Comparison of ENCODE assay signal across 27 cellular contexts in the genomic region with DNA sequence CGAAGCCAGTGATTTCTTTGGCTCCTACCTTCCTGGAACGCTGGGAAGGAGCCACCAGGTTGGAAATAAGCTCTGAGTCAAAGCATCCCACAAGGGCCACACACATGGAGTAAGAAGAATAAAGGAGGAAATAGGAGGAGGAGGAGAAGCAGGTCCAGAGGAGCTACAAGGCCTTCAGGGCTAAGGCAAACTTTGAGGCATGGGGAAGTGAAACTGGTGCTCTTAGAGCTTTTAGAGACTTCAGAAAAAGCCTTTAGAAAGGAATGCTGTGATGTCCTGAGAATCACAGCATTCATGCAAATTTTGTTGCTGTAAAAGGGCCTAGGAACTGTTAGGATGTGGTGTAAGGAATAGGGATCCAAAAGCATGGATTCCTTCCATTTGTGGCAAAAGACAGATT.
A peak's percentile ranks its signal among the peaks of the same experiment; 100 is the strongest.
DNase-seq lines count a peak whose midpoint lies in the region; ATAC-seq, FAIRE-seq and TF ChIP-seq lines count a peak whose summit lies in the region.
"Had no signal": no experiment of that assay in that cellular context is flagged by ENCODE, and none has a peak within 500 bp of the region (broad histone marks: within the 10 kb centered on the region; RNA-seq: fewer than 3 reads in every experiment).

No MANE protein-coding gene starts in this region.

- H3K4me1 Mint-ChIP-seq in stimulated activated naive CD8-positive, alpha-beta T cell treated with anti-CD3 and anti-CD28 coated beads, Interleukin-15, amount 100 ng/mL, for 72 hours, result no peaks in the 10 kb centered on the region
- H3K4me1 Mint-ChIP-seq: activated B cell treated with CpG ODN at 0.5 μM for 24 hours, immature natural killer cell, neural progenitor cell had no signal

- DNase-seq in EH (ENCODE audit: low read depth) (peak; percentile 25), MV-4-11 (lab: John Stamatoyannopoulos, UW) (peak; percentile 60), GM12878 (ENCODE audit: low read depth, low spot score) (no peak), SJCRH30 (no peak), adrenal gland (no peak)
- DNase-seq in stimulated activated naive CD8-positive, alpha-beta T cell treated with anti-CD3 and anti-CD28 coated beads, Interleukin-15, amount 100 ng/mL, for 72 hours, result no peak
- DNase-seq: activated B cell treated with CpG ODN at 0.5 μM for 24 hours; activated CD4-positive, alpha-beta memory T cell treated with anti-CD3 and anti-CD28 coated beads for 36 hours; activated gamma-delta T cell treated with Interleukin-2 at 50 U/mL for 16 hours; DMS 273 treated with DMSO at 0.1 percent for 48 hours; immature natural killer cell; mucosa of descending colon; NCI-H1092 treated with DMSO at 0.1 percent for 48 hours; NCI-H510A treated with DMSO at 0.1 percent for 48 hours; OCI-M1; psoas muscle; stimulated activated CD4-positive, alpha-beta T cell treated with anti-CD3 and anti-CD28 coated beads, Interleukin-1b, Interleukin-23, amount 100 ng/mL, for 48 hours; stimulated activated naive CD4-positive, alpha-beta T cell; thyroid gland had no signal

- in situ Hi-C loops in GM12878 (cut with MboI), result no loop called here

- no peaks in the 10 kb centered on the region for H3K27me3 Mint-ChIP-seq in stimulated activated naive CD8-positive, alpha-beta T cell treated with anti-CD3 and anti-CD28 coated beads, Interleukin-15, amount 100 ng/mL, for 72 hours
- H3K27me3 Mint-ChIP-seq: activated B cell treated with CpG ODN at 0.5 μM for 24 hours; activated CD4-positive, alpha-beta memory T cell treated with anti-CD3 and anti-CD28 coated beads for 36 hours; dendritic cell treated with granulocyte-macrophage colony-stimulating factor and Interleukin-4, amounts not matched to agents 40 ng/mL and 50 ng/mL, for 4 days had no signal

- CTCF ChIA-PET in GM12878 (lab: Yijun Ruan, JAX), result no interaction called here

- no peaks in the 10 kb centered on the region; the same call in 2 of the 3 replicates for H3K9me3 ChIP-seq in GM12878 (replicated peaks; ENCODE audit: control insufficient read depth, insufficient read depth, low read length)
- H3K9me3 ChIP-seq in SJCRH30 (replicated peaks), result no peaks in the 10 kb centered on the region
- H3K9me3 ChIP-seq in adrenal gland (replicated peaks in 1 of 3), result no peaks in the 10 kb centered on the region
- H3K9me3 ChIP-seq: mucosa of descending colon, thyroid gland had no signal

- SMC1A ChIA-PET in GM12878 (lab: Charles Lee; ENCODE audit: uncharacterized antibody, unreplicated experiment), result no interaction called here

- peaks cover 8 to 20% of the 10 kb centered on the region in 2 donors for H3K9me3 Mint-ChIP-seq in stimulated activated naive CD8-positive, alpha-beta T cell treated with anti-CD3 and anti-CD28 coated beads, Interleukin-15, amount 100 ng/mL, for 72 hours
- H3K9me3 Mint-ChIP-seq: activated B cell treated with CpG ODN at 0.5 μM for 24 hours had no signal

- FAIRE-seq in GM12878 (lab: Jason Lieb, UNC), result no peak
- FAIRE-seq: endothelial cell of umbilical vein, G401.6 had no signal

- H3K36me3 ChIP-seq in GM12878 (ENCODE audit: control insufficient read depth in 2 of 2, insufficient read depth in 2 of 2, low read length in 1 of 2), result no peaks in the 10 kb centered on the region
- H3K36me3 ChIP-seq in SJCRH30, result no peaks in the 10 kb centered on the region
- H3K36me3 ChIP-seq in adrenal gland (replicated peaks in 1 of 2), result no peaks in the 10 kb centered on the region
- H3K36me3 ChIP-seq: cardiac muscle cell, neural progenitor cell, thyroid gland had no signal

- H3K4me3 ChIP-seq in GM12878, result no peak overlapping the region
- H3K4me3 ChIP-seq in SJCRH30, result no peak overlapping the region
- no peak overlapping the region for H3K4me3 ChIP-seq in adrenal gland
- H3K4me3 ChIP-seq: cardiac muscle cell, mucosa of descending colon, neural progenitor cell, psoas muscle, thyroid gland had no signal

- H3K79me2 ChIP-seq in GM12878 (ENCODE audit: control insufficient read depth, insufficient read depth, low read length), result no peaks in the 10 kb centered on the region

- RAD21 ChIA-PET in GM12878 (lab: Charles Lee; ENCODE audit: unreplicated experiment), result no interaction called here

- BruUV-seq in GM12878 (replicated peaks; lab: Mats Ljungman, UMichigan), result no TSS peak

- no peaks in the 10 kb centered on the region for H4K20me1 ChIP-seq in GM12878 (ENCODE audit: control insufficient read depth, insufficient read depth)

- H3K9ac ChIP-seq in GM12878 (ENCODE audit: control insufficient read depth, insufficient read depth, low read length), result no peak overlapping the region
- H3K9ac ChIP-seq: neural progenitor cell had no signal

- no peak for TF ChIP-seq RAD21 in GM12878 (IDR thresholded peaks at IDR 0.05; ENCODE audit: insufficient read depth, low read depth, low read length)

- TF ChIP-seq POLR2A in GM12878 (IDR thresholded peaks at IDR 0.05; ENCODE audit: low read depth, low read length), result no peak
- TF ChIP-seq POLR2A in adrenal gland (IDR thresholded peaks at IDR 0.05), result no peak

- intact Hi-C loops in GM12878 (cut with micrococcal nuclease; ENCODE audit: unreplicated experiment) (no loop called here), adrenal gland (cut with DNase I) (no loop called here)

- H3K4me1 ChIP-seq in GM12878 (ENCODE audit: control insufficient read depth, insufficient read depth, low read length) (no peaks in the 10 kb centered on the region), SJCRH30 (peaks cover 14% of the 10 kb centered on the region), adrenal gland (replicated peaks in 1 of 2) (no peaks in the 10 kb centered on the region)
- H3K4me1 ChIP-seq: neural progenitor cell, psoas muscle, thyroid gland had no signal

- 0% methylated on average over 2 of the region's 2 CpGs for WGBS in GM12878 (ENCODE audit: insufficient coverage, insufficient replicate concordance, low lambda C conversion rate, missing lambda C conversion rate)
- 57 to 75% (median 71%) methylated on average over 2 of the region's 2 CpGs for WGBS in adrenal gland, 4 donors

- no peak overlapping the region for H3K4me2 ChIP-seq in GM12878 (ENCODE audit: control insufficient read depth, insufficient read depth)
- H3K4me2 ChIP-seq: neural progenitor cell had no signal

- POLR2A ChIA-PET in GM12878 (lab: Charles Lee), result interaction anchor here (0.5 kb wide), 1 partner anchor 1054 kb away, joined by 12 read pairs; no protein-coding TSS in a partner anchor

- TF ChIP-seq CTCF in GM12878 (IDR thresholded peaks at IDR 0.05 in 2 of 3, conservative IDR thresholded peaks at IDR 0.05 in 1 of 3; ENCODE audit: control insufficient read depth in 2 of 3, extremely low read depth in 1 of 3, insufficient read depth in 1 of 3, low read depth in 3 of 3, low read length in 3 of 3) (no peak), adrenal gland (IDR thresholded peaks at IDR 0.05) (no peak)

- ATAC-seq in GM21529 (IDR thresholded peaks at IDR 0.05; ENCODE audit: unreplicated experiment), result peak; percentile 76
- ATAC-seq in GM12878, result no peak
- no peak for ATAC-seq in HG03571 (IDR thresholded peaks at IDR 0.05; ENCODE audit: unreplicated experiment)
- ATAC-seq in stimulated activated naive CD8-positive, alpha-beta T cell treated with anti-CD3 and anti-CD28 coated beads, Interleukin-15, amount 100 ng/mL, for 72 hours, result no peak
- ATAC-seq: mucosa of descending colon, psoas muscle had no signal

- H3K27me3 ChIP-seq in GM12878 (replicated peaks in 1 of 2; ENCODE audit: control insufficient read depth in 2 of 2, insufficient read depth in 2 of 2, low read length in 1 of 2), result no peaks in the 10 kb centered on the region
- H3K27me3 ChIP-seq in SJCRH30, result no peaks in the 10 kb centered on the region
- H3K27me3 ChIP-seq in adrenal gland, result peaks cover 4% of the 10 kb centered on the region
- H3K27me3 ChIP-seq: cardiac muscle cell, neural progenitor cell, thyroid gland had no signal

- H3K27ac Mint-ChIP-seq in stimulated activated naive CD8-positive, alpha-beta T cell treated with anti-CD3 and anti-CD28 coated beads, Interleukin-15, amount 100 ng/mL, for 72 hours, result no peak overlapping the region
- H3K27ac Mint-ChIP-seq: activated B cell treated with CpG ODN at 0.5 μM for 24 hours; activated CD4-positive, alpha-beta memory T cell treated with anti-CD3 and anti-CD28 coated beads for 36 hours; dendritic cell treated with granulocyte-macrophage colony-stimulating factor and Interleukin-4, amounts not matched to agents 40 ng/mL and 50 ng/mL, for 4 days; immature natural killer cell; neural progenitor cell; T-helper 2 cell treated with Interferon-gamma antibody and Interleukin-4, amounts not matched to agents 5 μg/mL and 100 μg/mL, for 36 hours had no signal

- no peak overlapping the region for H3K4me3 Mint-ChIP-seq in stimulated activated naive CD8-positive, alpha-beta T cell treated with anti-CD3 and anti-CD28 coated beads, Interleukin-15, amount 100 ng/mL, for 72 hours
- H3K4me3 Mint-ChIP-seq: activated B cell treated with CpG ODN at 0.5 μM for 24 hours; activated CD4-positive, alpha-beta memory T cell treated with anti-CD3 and anti-CD28 coated beads for 36 hours; dendritic cell treated with granulocyte-macrophage colony-stimulating factor and Interleukin-4, amounts not matched to agents 40 ng/mL and 50 ng/mL, for 4 days; immature natural killer cell; neural progenitor cell; T-helper 2 cell treated with Interferon-gamma antibody and Interleukin-4, amounts not matched to agents 5 μg/mL and 100 μg/mL, for 36 hours had no signal

- no peak overlapping the region for H3K27ac ChIP-seq in GM12878 (ENCODE audit: control insufficient read depth, insufficient read depth)
- H3K27ac ChIP-seq in SJCRH30, result no peak overlapping the region; the same call in 1 of the 2 replicates
- no peak overlapping the region for H3K27ac ChIP-seq in adrenal gland
- H3K27ac ChIP-seq: cardiac muscle cell, neural progenitor cell, psoas muscle, thyroid gland had no signal

- TF ChIP-seq EP300 in GM12878 (IDR thresholded peaks at IDR 0.05; ENCODE audit: borderline replicate concordance in 1 of 2, control insufficient read depth in 1 of 2, low read depth in 2 of 2, low read length in 2 of 2), result no peak

- no peak overlapping the region for H2AFZ ChIP-seq in GM12878 (ENCODE audit: control insufficient read depth, low read depth, low read length)
- H2AFZ ChIP-seq: neural progenitor cell had no signal

TF ChIP-seq in GM12878, 131 proteins besides CTCF, POLR2A, EP300 and RAD21:
- TF ChIP-seq IRF4 (IDR thresholded peaks at IDR 0.05; ENCODE audit: low read depth, low read length) (0 out of 2 replicates have a peak, but pooled peaks have one; percentile 34), CBX5 (IDR thresholded peaks at IDR 0.05; ENCODE audit: low read depth) (no peak), SPI1 (IDR thresholded peaks at IDR 0.05; ENCODE audit: borderline replicate concordance, insufficient read depth, low read depth, low read length) (peak; percentile 86)

Comparison
In these comparisons a context has a peak if more than half of its experiments do, and no peak if none do; other contexts are left out.
1. DNase-seq: peak in EH (single experiment) and MV-4-11 (single experiment); none in GM12878 (single experiment), SJCRH30 (0 of 2), stimulated activated naive CD8-positive, alpha-beta T cell treated with anti-CD3 and anti-CD28 coated beads, Interleukin-15, amount 100 ng/mL, for 72 hours (0 of 2) and adrenal gland (0 of 7).